In the genomic region with DNA sequence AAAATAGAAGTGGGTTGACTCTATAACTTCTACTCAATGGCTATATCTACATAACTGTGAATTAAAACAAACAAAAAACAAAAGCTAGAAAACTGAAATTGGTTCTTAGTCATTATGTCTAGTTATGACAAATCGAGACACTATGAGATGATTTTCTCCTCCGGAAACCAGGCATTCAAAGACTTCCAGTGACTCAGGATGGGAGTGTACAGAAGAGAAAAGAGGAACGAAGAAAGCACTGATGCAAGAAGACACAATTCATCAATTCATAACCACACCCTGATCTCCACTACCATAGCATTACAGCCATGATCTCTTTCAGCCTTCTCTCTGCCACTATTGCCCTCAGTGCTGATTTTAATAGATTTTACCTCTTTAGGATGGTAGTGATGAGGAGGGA, we compare ENCODE assay signal across 11 cellular contexts.
DNase-seq lines count a peak whose midpoint lies in the region; ATAC-seq and TF ChIP-seq lines count a peak whose summit lies in the region.
"Had no signal": no experiment of that assay in that cellular context is flagged by ENCODE, and none has a peak within 500 bp of the region (broad histone marks: within the 10 kb centered on the region; RNA-seq: fewer than 3 reads in every experiment).

No MANE protein-coding gene starts in this region.

- peak overlapping the region; percentile 52 for H3K9ac ChIP-seq in PC-3 (ENCODE audit: low read length)
- H3K9ac ChIP-seq: KMS-11, parathyroid adenoma had no signal

- no peaks in the 10 kb centered on the region for H3K9me2 ChIP-seq in PC-3 (replicated peaks; ENCODE audit: low read length)

- H3K4me3 ChIP-seq in PC-3 (ENCODE audit: low read length) (no peak overlapping the region), mucosa of descending colon (no peak overlapping the region)

- TF ChIP-seq CTCF in PC-3 (conservative IDR thresholded peaks at IDR 0.05; ENCODE audit: low read depth, low read length), result no peak
- no peak for TF ChIP-seq CTCF in mucosa of descending colon (IDR thresholded peaks at IDR 0.05)

- no peaks in the 10 kb centered on the region for H3K79me2 ChIP-seq in PC-3 (ENCODE audit: low read length)
- H3K79me2 ChIP-seq: parathyroid adenoma had no signal

- H4K20me1 ChIP-seq in PC-3 (ENCODE audit: low read length), result no peaks in the 10 kb centered on the region

- BruUV-seq in PC-3 (replicated peaks; lab: Mats Ljungman, UMichigan), result no TSS peak

- H3K4me1 ChIP-seq in PC-3 (ENCODE audit: insufficient read depth, low read length) (peaks cover 19% of the 10 kb centered on the region), mucosa of descending colon (ENCODE audit: low read depth) (no peaks in the 10 kb centered on the region)
- H3K4me1 ChIP-seq: parathyroid adenoma had no signal

- peak overlapping the region; percentile 38 for H3K4me2 ChIP-seq in PC-3 (ENCODE audit: low read length)
- H3K4me2 ChIP-seq: KMS-11 had no signal

- no peaks in the 10 kb centered on the region for H3F3A ChIP-seq in PC-3 (ENCODE audit: low read length, unreplicated experiment)

- H3K9me3 ChIP-seq in PC-3 (ENCODE audit: low read length) (no peaks in the 10 kb centered on the region), mucosa of descending colon (no peaks in the 10 kb centered on the region)

- DNase-seq in PC-3 (peak; percentile 93), non-pigmented ciliary epithelial cell (ENCODE audit: low read depth) (peak; percentile 35), inferior parietal cortex (ENCODE audit: extremely low spot score) (no peak), NCI-H2227 (lab: John Stamatoyannopoulos, UW; ENCODE audit: unreplicated experiment) (no peak), mucosa of descending colon (no peak), DMS 273 treated with DMSO at 0.1 percent for 48 hours (lab: John Stamatoyannopoulos, UW) (no peak)
- DNase-seq: activated naive CD8-positive, alpha-beta T cell treated with anti-CD3 and anti-CD28 coated beads, Interleukin-2, amount 10 ng/mL, durations not matched to agents 7 days and 5 days had no signal

- no peaks in the 10 kb centered on the region for H3K27me3 ChIP-seq in PC-3 (ENCODE audit: low read length)

- intact Hi-C loops in PC-3 (cut with micrococcal nuclease), result loop anchor here (10.0 kb wide), 2 partner anchors 152 to 212 kb away; no protein-coding TSS in a partner anchor
- intact Hi-C loops in mucosa of descending colon (cut with DNase I, micrococcal nuclease), result no loop called here

- H3K27ac ChIP-seq in PC-3 (ENCODE audit: low read length), result peak overlapping the region; percentile 90
- H3K27ac ChIP-seq: KMS-11, parathyroid adenoma had no signal

- ATAC-seq in GM18909 (IDR thresholded peaks at IDR 0.05; ENCODE audit: poor library complexity, unreplicated experiment) (peak; percentile 99), HG02970 (IDR thresholded peaks at IDR 0.05; ENCODE audit: low FRiP score, unreplicated experiment) (peak; percentile 99), PC-3 (peak; percentile 97), mucosa of descending colon (no peak)

- CTCF ChIA-PET in PC-3 (lab: Charles Lee), result no interaction called here

- POLR2A ChIA-PET in PC-3 (lab: Charles Lee; ENCODE audit: unreplicated experiment), result no interaction called here

- no peaks in the 10 kb centered on the region for H3K36me3 ChIP-seq in PC-3 (ENCODE audit: low read depth, low read length)
- no peaks in the 10 kb centered on the region for H3K36me3 ChIP-seq in mucosa of descending colon (ENCODE audit: low read depth)

- peak overlapping the region; percentile 38 for H2AFZ ChIP-seq in PC-3 (ENCODE audit: low read length)
- H2AFZ ChIP-seq: parathyroid adenoma had no signal

Comparison
In these comparisons a context has a peak if more than half of its experiments do, and no peak if none do; other contexts are left out.
1. DNase-seq: peak in PC-3 (single experiment) and non-pigmented ciliary epithelial cell (single experiment); none in inferior parietal cortex (single experiment), NCI-H2227 (single experiment), mucosa of descending colon (0 of 3) and DMS 273 treated with DMSO at 0.1 percent for 48 hours (single experiment).